ENCODE assay signal across 14 cellular contexts in the genomic region with DNA sequence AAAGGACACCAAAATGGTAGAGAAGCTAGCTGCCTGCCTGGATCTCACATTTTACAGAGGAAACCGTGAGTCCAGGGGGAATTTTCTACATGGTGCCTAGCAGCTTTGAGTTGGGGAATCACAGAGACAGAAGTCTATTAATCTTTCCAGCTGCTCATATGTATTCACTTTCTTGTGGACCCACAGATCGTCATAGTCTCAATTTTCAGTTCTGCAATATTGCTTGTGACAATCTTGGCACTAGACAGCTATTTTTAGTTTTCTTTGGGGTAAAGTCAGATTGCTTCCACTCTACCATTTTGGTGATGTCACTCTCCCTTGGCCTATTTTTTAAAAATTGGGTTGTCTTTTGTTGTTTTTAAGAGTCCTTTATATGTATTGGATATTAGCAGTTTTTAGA.
DNase-seq lines count a peak whose midpoint lies in the region; ATAC-seq, FAIRE-seq and TF ChIP-seq lines count a peak whose summit lies in the region.
"Had no signal": no experiment of that assay in that cellular context is flagged by ENCODE, and none has a peak within 500 bp of the region (broad histone marks: within the 10 kb centered on the region; RNA-seq: fewer than 3 reads in every experiment).

No MANE protein-coding gene starts in this region.

- DNase-seq in GM12891 (ENCODE audit: insufficient read length, low spot score) (no peak), GM19239 (ENCODE audit: insufficient read length, low spot score) (no peak), cerebellar cortex (ENCODE audit: low spot score) (no peak), HCEC 1CT (no peak)
- no peak for DNase-seq in stimulated activated naive CD4-positive, alpha-beta T cell treated with Interleukin-2 at 50 U/mL for 16 hours (lab: John Stamatoyannopoulos, UW)
- DNase-seq: activated gamma-delta T cell; CD4-positive, alpha-beta memory T cell; KBM-7; stimulated activated CD4-positive, alpha-beta T cell treated with anti-CD3 and anti-CD28 coated beads, Interleukin-4, amount 100 ng/mL, for 4 hours; stimulated activated naive CD4-positive, alpha-beta T cell had no signal

- no peak for TF ChIP-seq POLR2A in GM12891 (IDR thresholded peaks at IDR 0.05; ENCODE audit: low read depth, low read length)

- ATAC-seq in HG02759 (IDR thresholded peaks at IDR 0.05; ENCODE audit: unreplicated experiment) (peak; percentile 48), HG03469 (IDR thresholded peaks at IDR 0.05; ENCODE audit: unreplicated experiment) (peak; percentile 82), GM19328 (IDR thresholded peaks at IDR 0.05; ENCODE audit: unreplicated experiment) (no peak)

- FAIRE-seq in GM12891 (lab: Jason Lieb, UNC) (peak; percentile 62), GM19239 (lab: Jason Lieb, UNC) (peak; percentile 67)
- FAIRE-seq: H54 had no signal

TF ChIP-seq in GM12891, 5 proteins besides CTCF, POLR2A, EP300 and RAD21:
- peak; percentile 85 for TF ChIP-seq SPI1 (IDR thresholded peaks at IDR 0.05; ENCODE audit: low read depth, low read length)
- no peak for TF ChIP-seq TAF1 (IDR thresholded peaks at IDR 0.05; ENCODE audit: low read depth, low read length)
